ENCODE assay signal across 8 cellular contexts in genomic region chr9:137049544-137050449, GRCh38. TPM values are rescaled to one million over a fixed set of nuclear protein-coding genes. Genes with fewer than 3 reads are reported as not detected.
DNase-seq lines count a peak whose midpoint lies in the region; ATAC-seq and TF ChIP-seq lines count a peak whose summit lies in the region.

No MANE protein-coding gene starts in this region.

- TF ChIP-seq EP300 in transverse colon (IDR thresholded peaks at IDR 0.05; ENCODE audit: low read depth), result no peak

- peaks cover 17% of the 10 kb centered on the region for H4K20me1 ChIP-seq in DND-41 (ENCODE audit: insufficient read depth, low read length)

- CTCF ChIA-PET in MCF 10A (lab: Yijun Ruan, JAX), result interaction anchor here (0.8 to 4.5 kb wide), 6 partner anchors 11 to 36 kb away, joined by 3 to 170 read pairs (median 4); partner anchors contain the start of genes ABCA2, MAN1B1 and SAPCD2

- H3K36me3 ChIP-seq in DND-41 (ENCODE audit: insufficient read depth, low read length), result no peaks in the 10 kb centered on the region
- no peaks in the 10 kb centered on the region for H3K36me3 ChIP-seq in mesenchymal stem cell (ENCODE audit: control insufficient read depth in 1 of 2, insufficient read depth in 2 of 2, low read depth in 1 of 2, low read length in 2 of 2)
- H3K36me3 ChIP-seq in transverse colon, result no peaks in the 10 kb centered on the region

- no peak overlapping the region for H2AFZ ChIP-seq in DND-41 (ENCODE audit: low read depth, low read length)
- H2AFZ ChIP-seq in mesenchymal stem cell (ENCODE audit: low read depth, low read length), result no peak overlapping the region

- H3K79me2 ChIP-seq in DND-41 (ENCODE audit: insufficient read depth, low read length), result no peaks in the 10 kb centered on the region

- no peak overlapping the region for H3K4me2 ChIP-seq in DND-41 (ENCODE audit: insufficient read depth, low read length)
- no peak overlapping the region for H3K4me2 ChIP-seq in mesenchymal stem cell (ENCODE audit: low read length, poor library complexity, severe bottlenecking)

- TF ChIP-seq CTCF in DND-41 (IDR thresholded peaks at IDR 0.05; ENCODE audit: borderline replicate concordance, extremely low read depth, low read length, poor library complexity, severe bottlenecking) (peak; percentile 48), LNCAP (IDR thresholded peaks at IDR 0.05) (peak; percentile 56), MCF 10A (IDR thresholded peaks at IDR 0.05; ENCODE audit: unreplicated experiment) (peak; percentile 56), transverse colon (IDR thresholded peaks at IDR 0.05) (peak; percentile 44 to 66 (median 55))

- H2BK120ac ChIP-seq in mesenchymal stem cell (ENCODE audit: low read depth, low read length), result no peak overlapping the region

- no peak overlapping the region for H3K27ac Mint-ChIP-seq in MCF 10A (ENCODE audit: low read depth, unreplicated experiment)
- H3K27ac Mint-ChIP-seq in activated T-helper 2 cell treated with anti-CD3 and anti-CD28 coated beads, Interferon-gamma antibody, Interleukin-2, Interleukin-4, amounts not matched to agents 10 μg/mL and 5 μg/mL and 100 μg/mL, durations not matched to agents 14 hours and 24 hours and 36 hours, result no peak overlapping the region

- no peak overlapping the region for H2BK15ac ChIP-seq in mesenchymal stem cell (ENCODE audit: low read depth, poor library complexity, severe bottlenecking)

- no peak overlapping the region for H2BK5ac ChIP-seq in mesenchymal stem cell (ENCODE audit: low read depth, low read length, poor library complexity, severe bottlenecking)

- H2AK5ac ChIP-seq in mesenchymal stem cell (ENCODE audit: low read length, severe bottlenecking), result no peak overlapping the region

- H3K4me1 ChIP-seq in DND-41 (ENCODE audit: insufficient read depth, low read length) (no peaks in the 10 kb centered on the region), mesenchymal stem cell (ENCODE audit: control insufficient read depth, insufficient read depth, low read depth, low read length) (peaks cover 30% of the 10 kb centered on the region), transverse colon (peaks cover 21 to 46% (median 38%) of the 10 kb centered on the region in 4 donors)

- WGBS in mesenchymal stem cell, result 48% methylated on average over 38 of the region's 38 CpGs
- WGBS in transverse colon (ENCODE audit: low coverage in 1 of 2), 2 donors, result 50 to 55% methylated on average over 8 to 38 of the region's 38 CpGs

- no peaks in the 10 kb centered on the region for H3K79me1 ChIP-seq in mesenchymal stem cell (replicated peaks; ENCODE audit: low read length, poor library complexity, severe bottlenecking)

- H4K8ac ChIP-seq in mesenchymal stem cell (ENCODE audit: low read length), result no peak overlapping the region

- no peak overlapping the region for H3K27ac ChIP-seq in DND-41 (ENCODE audit: low read length)
- H3K27ac ChIP-seq in mesenchymal stem cell (ENCODE audit: low read length, poor library complexity, severe bottlenecking), result no peak overlapping the region
- no peak overlapping the region for H3K27ac ChIP-seq in transverse colon

- H3K18ac ChIP-seq in mesenchymal stem cell (ENCODE audit: low read depth in 1 of 2, low read length in 2 of 2), result no peak overlapping the region

- H3K27me3 Mint-ChIP-seq in MCF 10A (ENCODE audit: insufficient read depth, unreplicated experiment), result no peaks in the 10 kb centered on the region
- H3K27me3 Mint-ChIP-seq in activated T-helper 2 cell treated with anti-CD3 and anti-CD28 coated beads, Interferon-gamma antibody, Interleukin-2, Interleukin-4, amounts not matched to agents 10 μg/mL and 5 μg/mL and 100 μg/mL, durations not matched to agents 14 hours and 24 hours and 36 hours (ENCODE audit: low read depth), result peaks cover 34% of the 10 kb centered on the region

- no peaks in the 10 kb centered on the region for H3K36me3 Mint-ChIP-seq in MCF 10A (ENCODE audit: insufficient read depth, unreplicated experiment)
- H3K36me3 Mint-ChIP-seq in activated T-helper 2 cell treated with anti-CD3 and anti-CD28 coated beads, Interferon-gamma antibody, Interleukin-2, Interleukin-4, amounts not matched to agents 10 μg/mL and 5 μg/mL and 100 μg/mL, durations not matched to agents 14 hours and 24 hours and 36 hours (ENCODE audit: low read depth), result no peaks in the 10 kb centered on the region

- H3K4me1 Mint-ChIP-seq in MCF 10A (ENCODE audit: insufficient read depth, unreplicated experiment), result no peaks in the 10 kb centered on the region
- peaks cover 3% of the 10 kb centered on the region for H3K4me1 Mint-ChIP-seq in activated T-helper 2 cell treated with anti-CD3 and anti-CD28 coated beads, Interferon-gamma antibody, Interleukin-2, Interleukin-4, amounts not matched to agents 10 μg/mL and 5 μg/mL and 100 μg/mL, durations not matched to agents 14 hours and 24 hours and 36 hours (ENCODE audit: low read depth)

- no peak overlapping the region for H3K4ac ChIP-seq in mesenchymal stem cell (ENCODE audit: low read depth in 1 of 2, low read length in 2 of 2)

- H4K91ac ChIP-seq in mesenchymal stem cell (ENCODE audit: low read length), result no peak overlapping the region

- H3K9me3 ChIP-seq in DND-41 (ENCODE audit: insufficient read depth, low read length, severe bottlenecking) (no peaks in the 10 kb centered on the region), mesenchymal stem cell (ENCODE audit: control insufficient read depth, low read length) (no peaks in the 10 kb centered on the region), transverse colon (no peaks in the 10 kb centered on the region)

- H3K27me3 ChIP-seq in DND-41 (ENCODE audit: insufficient read depth, low read length, poor library complexity), result peaks cover 28% of the 10 kb centered on the region
- peaks cover 73 to 79% of the 10 kb centered on the region in 2 experiments for H3K27me3 ChIP-seq in mesenchymal stem cell (ENCODE audit: control insufficient read depth in 1 of 2, insufficient read depth in 1 of 2, low read length in 2 of 2)
- peaks cover 78% of the 10 kb centered on the region for H3K27me3 ChIP-seq in transverse colon

- no peaks in the 10 kb centered on the region for H3K9me3 Mint-ChIP-seq in MCF 10A (ENCODE audit: unreplicated experiment)
- H3K9me3 Mint-ChIP-seq in activated T-helper 2 cell treated with anti-CD3 and anti-CD28 coated beads, Interferon-gamma antibody, Interleukin-2, Interleukin-4, amounts not matched to agents 10 μg/mL and 5 μg/mL and 100 μg/mL, durations not matched to agents 14 hours and 24 hours and 36 hours, result no peaks in the 10 kb centered on the region

- POLR2A ChIA-PET in MCF 10A (lab: Yijun Ruan, JAX), result interaction anchor here (0.5 kb wide), 1 partner anchor 20 kb away, joined by 4 read pairs; no protein-coding TSS in a partner anchor

- ATAC-seq in DND-41 (ENCODE audit: insufficient read depth, low read depth) (peak; percentile 58), SK-N-SH treated with all-trans-retinoic acid at 6 μM for 48 hours (peak; percentile 74), GM21723 (IDR thresholded peaks at IDR 0.05; ENCODE audit: unreplicated experiment) (no peak)

- no TSS peak for BruUV-seq in MCF 10A (replicated peaks; lab: Mats Ljungman, UMichigan)

- in situ Hi-C loops in transverse colon (cut with MboI; ENCODE audit: low pct_ligation_motif_present in 1 of 4, low pct_unique_long_range_greater_than_20kb in 1 of 4, low sequenced_read_pairs in 3 of 4), result loop anchor here in 3 of 4 donors (10.0 to 25.0 kb wide), 2 partner anchors 262 to 265 kb away; partner anchors contain the start of genes CCDC183 (in 2 of the 3) and TMEM141 (in 2 of the 3)

- peak overlapping the region in 1 of 2 experiments; percentile 51 for H3K23ac ChIP-seq in mesenchymal stem cell (ENCODE audit: low read length in 2 of 2)

- H3K4me3 ChIP-seq in DND-41 (ENCODE audit: low read depth in 1 of 2, low read length in 2 of 2), result no peak overlapping the region
- H3K4me3 ChIP-seq in mesenchymal stem cell (ENCODE audit: insufficient read depth in 1 of 2, low read depth in 1 of 2, low read length in 2 of 2), result no peak overlapping the region
- H3K4me3 ChIP-seq in transverse colon, result no peak overlapping the region

- no peak overlapping the region for H3K9ac ChIP-seq in DND-41 (ENCODE audit: low read depth, low read length)
- no peak overlapping the region for H3K9ac ChIP-seq in mesenchymal stem cell (ENCODE audit: low read length)

- no peak overlapping the region for H2BK12ac ChIP-seq in mesenchymal stem cell (ENCODE audit: low read length in 2 of 2)

- TF ChIP-seq POLR2A in transverse colon (IDR thresholded peaks at IDR 0.05), result no peak

- DNase-seq in DND-41 (peak; percentile 36), MCF 10A (ENCODE audit: unreplicated experiment) (peak; percentile 61), mesenchymal stem cell (peak; percentile 32), transverse colon (peak; percentile 82)
- DNase-seq in activated T-helper 2 cell treated with anti-CD3 and anti-CD28 coated beads, Interferon-gamma antibody, Interleukin-2, Interleukin-4, amounts not matched to agents 10 μg/mL and 5 μg/mL and 100 μg/mL, durations not matched to agents 14 hours and 24 hours and 36 hours (ENCODE audit: low spot score), result no peak

- H3K14ac ChIP-seq in mesenchymal stem cell (ENCODE audit: low read length in 2 of 2), result no peak overlapping the region

- intact Hi-C loops in MCF 10A (cut with micrococcal nuclease), result loop anchor here (10.0 kb wide), 1 partner anchor 175 kb away; the partner anchor contains the start of genes CYSRT1, RNF208 and RNF224
- intact Hi-C loops in transverse colon (cut with DNase I; ENCODE audit: low total_unique reads), result no loop called here
- intact Hi-C loops in activated T-helper 2 cell treated with anti-CD3 and anti-CD28 coated beads, Interferon-gamma antibody, Interleukin-2, Interleukin-4, amounts not matched to agents 10 μg/mL and 5 μg/mL and 100 μg/mL, durations not matched to agents 14 hours and 24 hours and 36 hours (cut with micrococcal nuclease), result loop anchor here (5.0 kb wide), 3 partner anchors 108 to 202 kb away; partner anchors contain the start of gene PHPT1

- no peak overlapping the region for H3K4me3 Mint-ChIP-seq in MCF 10A (ENCODE audit: unreplicated experiment)
- no peak overlapping the region for H3K4me3 Mint-ChIP-seq in activated T-helper 2 cell treated with anti-CD3 and anti-CD28 coated beads, Interferon-gamma antibody, Interleukin-2, Interleukin-4, amounts not matched to agents 10 μg/mL and 5 μg/mL and 100 μg/mL, durations not matched to agents 14 hours and 24 hours and 36 hours (ENCODE audit: low read depth)

RNA-seq across cellular contexts. Expression of gene NPDC1, which starts 3.8 kb away (rescaled TPM):
- total RNA-seq in MCF 10A (2022) (161 and 171 TPM in 2 replicates), transverse colon (100 to 1,000 TPM in 2 of 4 donors, 10 to 100 TPM in 2; 58.0 to 972 (median 274) TPM)
- 27.3 TPM for polyA plus RNA-seq in mesenchymal stem cell (2013, experiment 1 of 2)
- 25.4 TPM for polyA plus RNA-seq in mesenchymal stem cell (2013, experiment 2 of 2)
- total RNA-seq in activated T-helper 2 cell treated with anti-CD3 and anti-CD28 coated beads, Interferon-gamma antibody, Interleukin-2, Interleukin-4, amounts not matched to agents 10 μg/mL and 5 μg/mL and 100 μg/mL, durations not matched to agents 14 hours and 24 hours and 36 hours, result 32.7 and 36.0 TPM in 2 replicates

RNA-seq across cellular contexts. Expression of gene ENTPD2, which starts 4.1 kb away (rescaled TPM):
- 13.4 and 31.5 TPM in 2 replicates for total RNA-seq in MCF 10A (2022)
- polyA plus RNA-seq in mesenchymal stem cell (2013, experiment 1 of 2), result not detected
- not detected for polyA plus RNA-seq in mesenchymal stem cell (2013, experiment 2 of 2)
- total RNA-seq in transverse colon, result 10 to 100 TPM in 3 of 4 donors, 1 to 10 TPM in 1; 3.6 to 17.1 (median 14.1) TPM
- not detected in 2 replicates for total RNA-seq in activated T-helper 2 cell treated with anti-CD3 and anti-CD28 coated beads, Interferon-gamma antibody, Interleukin-2, Interleukin-4, amounts not matched to agents 10 μg/mL and 5 μg/mL and 100 μg/mL, durations not matched to agents 14 hours and 24 hours and 36 hours

RNA-seq across cellular contexts. Expression of gene FUT7, which starts 17.9 kb away (rescaled TPM):
- total RNA-seq in MCF 10A (2022) (0.12 TPM in 1 of 2 replicates, not detected in the other), transverse colon (not detected)
- polyA plus RNA-seq in mesenchymal stem cell (2013, experiment 1 of 2), result not detected
- polyA plus RNA-seq in mesenchymal stem cell (2013, experiment 2 of 2), result not detected
- 0.21 TPM in 1 of 2 replicates, not detected in the other for total RNA-seq in activated T-helper 2 cell treated with anti-CD3 and anti-CD28 coated beads, Interferon-gamma antibody, Interleukin-2, Interleukin-4, amounts not matched to agents 10 μg/mL and 5 μg/mL and 100 μg/mL, durations not matched to agents 14 hours and 24 hours and 36 hours

RNA-seq across cellular contexts. Expression of gene SAPCD2, which starts 20.6 kb away (rescaled TPM):
- total RNA-seq in MCF 10A (2022), result 5.7 and 15.7 TPM in 2 replicates
- 1.3 TPM for polyA plus RNA-seq in mesenchymal stem cell (2013, experiment 1 of 2)
- polyA plus RNA-seq in mesenchymal stem cell (2013, experiment 2 of 2), result 1.2 TPM
- total RNA-seq in transverse colon, result 10 to 100 TPM in 1 of 4 donors, 1 to 10 TPM in 2, under 1 TPM in 1; 0.37 to 37.2 (median 3.3) TPM
- total RNA-seq in activated T-helper 2 cell treated with anti-CD3 and anti-CD28 coated beads, Interferon-gamma antibody, Interleukin-2, Interleukin-4, amounts not matched to agents 10 μg/mL and 5 μg/mL and 100 μg/mL, durations not matched to agents 14 hours and 24 hours and 36 hours, result 26.5 and 27.1 TPM in 2 replicates

RNA-seq across cellular contexts. Expression of gene ABCA2, which starts 21.8 kb away (rescaled TPM):
- total RNA-seq in MCF 10A (2022) (20.0 and 21.7 TPM in 2 replicates), transverse colon (100 to 1,000 TPM in 2 of 4 donors, 10 to 100 TPM in 2; 51.1 to 204 (median 96.5) TPM)
- 20.0 TPM for polyA plus RNA-seq in mesenchymal stem cell (2013, experiment 1 of 2)
- polyA plus RNA-seq in mesenchymal stem cell (2013, experiment 2 of 2), result 17.9 TPM
- total RNA-seq in activated T-helper 2 cell treated with anti-CD3 and anti-CD28 coated beads, Interferon-gamma antibody, Interleukin-2, Interleukin-4, amounts not matched to agents 10 μg/mL and 5 μg/mL and 100 μg/mL, durations not matched to agents 14 hours and 24 hours and 36 hours, result 27.4 and 31.4 TPM in 2 replicates
